ENCODE assay signal across 14 cellular contexts in genomic region chr11:78295991-78296930, GRCh38.
DNase-seq lines count a peak whose midpoint lies in the region; ATAC-seq, FAIRE-seq and TF ChIP-seq lines count a peak whose summit lies in the region.
"Had no signal": no experiment of that assay in that cellular context is flagged by ENCODE, and none has a peak within 500 bp of the region (broad histone marks: within the 10 kb centered on the region; RNA-seq: fewer than 3 reads in every experiment).

No MANE protein-coding gene starts in this region.

- no TSS peak for BruUV-seq in PC-9 (replicated peaks; lab: Mats Ljungman, UMichigan)

- peak; percentile 62 for FAIRE-seq in H54 (lab: Jason Lieb, UNC)
- FAIRE-seq: GM12892 had no signal

- TF ChIP-seq CTCF in PC-9 (conservative IDR thresholded peaks at IDR 0.05) (no peak), heart left ventricle (IDR thresholded peaks at IDR 0.05) (no peak), omental fat pad (IDR thresholded peaks at IDR 0.05) (no peak)

- 0 out of 2 replicates have a peak, but pooled peaks cover 5% of the 10 kb centered on the region for H3K9me2 ChIP-seq in PC-9 (ENCODE audit: insufficient read depth)

- H3F3A ChIP-seq in PC-9 (ENCODE audit: insufficient read depth, low read depth) = peaks cover 6% of the 10 kb centered on the region; the same call in 1 of the 2 replicates

- H3K9me3 ChIP-seq in PC-9 (ENCODE audit: insufficient read depth, low read depth) (peaks cover 5% of the 10 kb centered on the region), heart left ventricle (peaks cover 0 to 3% (median 0%) of the 10 kb centered on the region in 12 donors)
- H3K9me3 ChIP-seq: upper lobe of left lung had no signal

- no peak overlapping the region for H2AFZ ChIP-seq in PC-9

- TF ChIP-seq POLR2A in H54 (IDR thresholded peaks at IDR 0.05; ENCODE audit: low read depth, low read length) = no peak
- TF ChIP-seq POLR2A in heart left ventricle (IDR thresholded peaks at IDR 0.05) = peak in 1 of 2 donors; percentile 16

- no peaks in the 10 kb centered on the region for H3K36me3 ChIP-seq in PC-9 (ENCODE audit: low read depth)
- H3K36me3 ChIP-seq in heart left ventricle = no peaks in the 10 kb centered on the region
- H3K36me3 ChIP-seq: upper lobe of left lung had no signal

- WGBS in heart left ventricle, 4 donors = 77 to 89% (median 83%) methylated on average over 8 of the region's 8 CpGs

- H3K27ac ChIP-seq in PC-9 (no peak overlapping the region), heart left ventricle (peak overlapping the region in 10 of 12 donors; percentile 9 to 72 (median 56))
- H3K27ac ChIP-seq: BLaER1 had no signal

- H3K27me3 ChIP-seq in PC-9 (ENCODE audit: insufficient read depth, low read depth) (no peaks in the 10 kb centered on the region), heart left ventricle (no peaks in the 10 kb centered on the region)
- H3K27me3 ChIP-seq: BLaER1, upper lobe of left lung had no signal

- H3K4me3 ChIP-seq in PC-9 (no peak overlapping the region), heart left ventricle (no peak overlapping the region)
- H3K4me3 ChIP-seq: BLaER1, upper lobe of left lung had no signal

- CTCF ChIA-PET in PC-9 (lab: Charles Lee) = no interaction called here

- intact Hi-C loops in PC-9 (cut with micrococcal nuclease; ENCODE audit: unreplicated experiment) (loop anchor here (10.0 kb wide), 1 partner anchor 119 kb away; the partner anchor contains the start of gene GAB2), heart left ventricle (cut with DNase I) (loop anchor here in 1 of 10 donors (10.0 kb wide), 1 partner anchor 61 kb away; no protein-coding TSS in a partner anchor)

- H3K4me2 ChIP-seq in PC-9 = peak overlapping the region; percentile 30; the same call in 1 of the 2 replicates
- H3K4me2 ChIP-seq: BLaER1 had no signal

- H3K79me2 ChIP-seq in PC-9 (ENCODE audit: low read depth) = no peaks in the 10 kb centered on the region

- no peaks in the 10 kb centered on the region for H4K20me1 ChIP-seq in PC-9 (ENCODE audit: insufficient read depth)

- peak; percentile 15 to 85 (median 64) for ATAC-seq in heart left ventricle
- no peak for ATAC-seq in omental fat pad (ENCODE audit: low FRiP score)
- ATAC-seq: activated T-cell treated with anti-CD3 and anti-CD28 coated beads, Interleukin-2, amount 50 U/mL, for 4 hours had no signal

- POLR2A ChIA-PET in PC-9 (lab: Charles Lee; ENCODE audit: unreplicated experiment) = interaction anchor here (0.5 kb wide), 1 partner anchor 15 kb away, joined by 3 read pairs; no protein-coding TSS in a partner anchor

- DNase-seq in H54 (ENCODE audit: insufficient read length, low spot score) (no peak), PC-9 (no peak), heart left ventricle (no peak), renal cortical epithelial cell (ENCODE audit: low read depth) (peak; percentile 60), omental fat pad (ENCODE audit: low spot score) (no peak), anterior cingulate cortex (lab: John Stamatoyannopoulos, UW) (no peak), DMS153 (lab: John Stamatoyannopoulos, UW) (no peak)
- DNase-seq: activated CD4-positive, alpha-beta T cell treated with anti-CD3 and anti-CD28 coated beads, Interleukin-2, amount 10 ng/mL, durations not matched to agents 7 days and 5 days; activated T-cell treated with anti-CD3 and anti-CD28 coated beads, Interleukin-2, amount 50 U/mL, for 4 hours; stimulated activated CD4-positive, alpha-beta T cell treated with anti-CD3 and anti-CD28 coated beads, Interleukin-2, amount 100 ng/mL, for 48 hours; T-helper 1 cell; upper lobe of left lung had no signal

- peaks cover 13% of the 10 kb centered on the region for H3K4me1 ChIP-seq in PC-9 (replicated peaks; ENCODE audit: insufficient read depth)
- H3K4me1 ChIP-seq in heart left ventricle = peaks cover 0 to 50% (median 20%) of the 10 kb centered on the region in 12 donors
- H3K4me1 ChIP-seq: BLaER1 had no signal
